ENCODE assay signal across 20 cellular contexts in the genomic region with DNA sequence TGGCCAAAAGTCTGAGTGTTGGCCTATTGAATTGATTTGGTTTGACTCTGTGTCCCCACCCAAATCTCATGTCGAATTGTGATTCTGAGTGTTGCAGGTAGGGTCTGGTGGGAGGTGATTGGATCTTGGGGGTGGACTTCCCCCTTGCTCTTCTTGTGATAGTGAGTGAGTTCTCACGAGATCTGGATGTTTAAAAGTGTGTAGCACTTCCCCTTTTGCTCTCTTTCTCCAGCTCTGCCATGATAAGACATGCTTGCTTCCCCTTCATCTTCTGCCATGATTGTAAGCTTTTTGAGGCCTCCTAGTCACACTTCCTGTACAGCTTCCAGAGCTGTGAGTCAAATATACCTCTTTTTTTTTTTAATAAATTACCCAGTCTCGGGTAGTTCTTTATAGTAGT.
"Had no signal": no experiment of that assay in that cellular context is flagged by ENCODE, and none has a peak within 500 bp of the region (broad histone marks: within the 10 kb centered on the region; RNA-seq: fewer than 3 reads in every experiment).

No MANE protein-coding gene starts in this region.

- H3K36me3 ChIP-seq: esophagus squamous epithelium, left ventricle myocardium inferior, lower lobe of right lung, neural progenitor cell, ovary, right atrium auricular region, sigmoid colon had no signal

- H3K4me1 Mint-ChIP-seq: memory B cell, mesothelial cell of epicardium, neural progenitor cell had no signal

- H3K79me2 ChIP-seq: hepatocyte had no signal

- FAIRE-seq: kidney had no signal

- H3K27me3 Mint-ChIP-seq: memory B cell; natural killer cell treated with Interleukin-12 subunit alpha and Interleukin-12 subunit beta and Interleukin-15 and Interleukin-18, amount 100 ng/mL, for 72 hours had no signal

- H3K4me3 ChIP-seq: esophagus squamous epithelium, hepatocyte, left ventricle myocardium inferior, lower lobe of right lung, neural progenitor cell, ovary, right atrium auricular region, sigmoid colon, skin epidermis had no signal

- H3K27ac Mint-ChIP-seq: memory B cell; mesothelial cell of epicardium; natural killer cell treated with Interleukin-12 subunit alpha and Interleukin-12 subunit beta and Interleukin-15 and Interleukin-18, amount 100 ng/mL, for 72 hours; neural progenitor cell had no signal

- H3K9me3 ChIP-seq: esophagus squamous epithelium, left ventricle myocardium inferior, lower lobe of right lung, ovary, right atrium auricular region, sigmoid colon had no signal

- ATAC-seq: left cardiac atrium; lower lobe of right lung; natural killer cell treated with Interleukin-12 subunit alpha and Interleukin-12 subunit beta and Interleukin-15 and Interleukin-18, amount 100 ng/mL, for 72 hours had no signal

- H2AFZ ChIP-seq: hepatocyte, neural progenitor cell had no signal

- H3K9ac ChIP-seq: neural progenitor cell had no signal

- H3K36me3 Mint-ChIP-seq: mesothelial cell of epicardium, neural progenitor cell had no signal

- H3K4me2 ChIP-seq: hepatocyte, neural progenitor cell had no signal

- H3K9me3 Mint-ChIP-seq: neural progenitor cell had no signal

- H3K27ac ChIP-seq: esophagus squamous epithelium, hepatocyte, left ventricle myocardium inferior, lower lobe of right lung, neural progenitor cell, ovary, right atrium auricular region, sigmoid colon, skin epidermis had no signal

- H3K4me3 Mint-ChIP-seq: memory B cell; mesothelial cell of epicardium; natural killer cell treated with Interleukin-12 subunit alpha and Interleukin-12 subunit beta and Interleukin-15 and Interleukin-18, amount 100 ng/mL, for 72 hours; neural progenitor cell had no signal

- H3K27me3 ChIP-seq: esophagus squamous epithelium, hepatocyte, neural progenitor cell, ovary, right atrium auricular region, sigmoid colon had no signal

- H3K4me1 ChIP-seq: esophagus squamous epithelium, left ventricle myocardium inferior, lower lobe of right lung, neural progenitor cell, right atrium auricular region, sigmoid colon had no signal

- DNase-seq: dermis blood vessel endothelial cell; esophagus squamous epithelium; foreskin fibroblast; kidney; left cardiac atrium; left ventricle myocardium inferior; lower lobe of right lung; nucleus accumbens; ovary; sigmoid colon; stimulated activated CD4-positive, alpha-beta T cell treated with anti-CD3 and anti-CD28 coated beads, Interleukin-12 subunit alpha, Interleukin-12 subunit beta, amount 100 ng/mL, for 4 hours; stimulated activated naive CD4-positive, alpha-beta T cell; trophoblast cell had no signal
